25 cellular contexts compared by ENCODE assay signal in genomic region chr10:91105269-91105668, GRCh38.
"Had no signal": no experiment of that assay in that cellular context is flagged by ENCODE, and none has a peak within 500 bp of the region (broad histone marks: within the 10 kb centered on the region; RNA-seq: fewer than 3 reads in every experiment).

No MANE protein-coding gene starts in this region.

- H3K4me3 Mint-ChIP-seq: activated CD4-positive, alpha-beta T cell treated with anti-CD3 and anti-CD28 coated beads for 36 hours; activated CD8-positive, alpha-beta T cell treated with anti-CD3 and anti-CD28 coated beads, Interleukin-2, amount 10 ng/mL, durations not matched to agents 7 days and 5 days; activated naive CD8-positive, alpha-beta T cell treated with anti-CD3 and anti-CD28 coated beads, Interleukin-2, amount 10 ng/mL, durations not matched to agents 7 days and 5 days; central memory CD8-positive, alpha-beta T cell had no signal

- H3K36me3 ChIP-seq: ascending aorta, Peyer's patch, SJCRH30 had no signal

- FAIRE-seq: bronchial epithelial cell had no signal

- H3K4me1 Mint-ChIP-seq: activated CD4-positive, alpha-beta T cell treated with anti-CD3 and anti-CD28 coated beads for 36 hours; central memory CD8-positive, alpha-beta T cell had no signal

- H3K4me3 ChIP-seq: ascending aorta, body of pancreas, Peyer's patch, SJCRH30 had no signal

- H3K4me1 ChIP-seq: ascending aorta, body of pancreas, Peyer's patch had no signal

- ATAC-seq: activated CD4-positive, alpha-beta T cell treated with anti-CD3 and anti-CD28 coated beads for 36 hours; activated CD8-positive, alpha-beta T cell treated with anti-CD3 and anti-CD28 coated beads, Interleukin-2, amount 10 ng/mL, durations not matched to agents 7 days and 5 days; body of pancreas had no signal

- H3K9me3 ChIP-seq: ascending aorta, body of pancreas, Peyer's patch, SJCRH30, SK-N-SH had no signal

- H3K9ac ChIP-seq: SK-N-SH had no signal

- H3K4me2 ChIP-seq: SK-N-SH had no signal

- H3K9me3 Mint-ChIP-seq: central memory CD8-positive, alpha-beta T cell had no signal

- DNase-seq: activated CD4-positive, alpha-beta T cell treated with anti-CD3 and anti-CD28 coated beads for 36 hours; activated CD8-positive, alpha-beta memory T cell treated with anti-CD3 and anti-CD28 coated beads, Interleukin-2, amount 50 U/mL, for 48 hours; activated CD8-positive, alpha-beta T cell treated with anti-CD3 and anti-CD28 coated beads, Interleukin-2, amount 10 ng/mL, durations not matched to agents 7 days and 5 days; activated naive CD4-positive, alpha-beta T cell treated with anti-CD3 and anti-CD28 coated beads, Interleukin-2, amount 50 U/mL, for 16 hours; activated naive CD8-positive, alpha-beta T cell treated with anti-CD3 and anti-CD28 coated beads, Interleukin-2, amount 10 ng/mL, durations not matched to agents 7 days and 5 days; activated T-cell treated with anti-CD3 and anti-CD28 coated beads, Interleukin-2, amount 50 U/mL, for 1 hour; body of pancreas; KG1; NCI-H1048; NCI-H146; NCI-H1930; NCI-H2171; NCI-H226; NCI-H526 treated with DMSO at 0.1 percent for 48 hours; NCI-H82; Peyer's patch; Right ventricle myocardium superior; SJCRH30; SK-N-SH; T-helper 1 cell had no signal

- H3K27me3 Mint-ChIP-seq: activated CD4-positive, alpha-beta T cell treated with anti-CD3 and anti-CD28 coated beads for 36 hours; activated naive CD8-positive, alpha-beta T cell treated with anti-CD3 and anti-CD28 coated beads, Interleukin-2, amount 10 ng/mL, durations not matched to agents 7 days and 5 days; central memory CD8-positive, alpha-beta T cell had no signal

- H3K27ac Mint-ChIP-seq: activated CD4-positive, alpha-beta T cell treated with anti-CD3 and anti-CD28 coated beads for 36 hours; activated CD8-positive, alpha-beta T cell treated with anti-CD3 and anti-CD28 coated beads, Interleukin-2, amount 10 ng/mL, durations not matched to agents 7 days and 5 days; activated naive CD8-positive, alpha-beta T cell treated with anti-CD3 and anti-CD28 coated beads, Interleukin-2, amount 10 ng/mL, durations not matched to agents 7 days and 5 days had no signal

- H3K27me3 ChIP-seq: ascending aorta, body of pancreas, Peyer's patch, SJCRH30 had no signal

- H3K27ac ChIP-seq: ascending aorta, body of pancreas, Peyer's patch, RWPE1, SJCRH30, VCaP had no signal
